Comparison of ENCODE assay signal across 19 cellular contexts in the genomic region with DNA sequence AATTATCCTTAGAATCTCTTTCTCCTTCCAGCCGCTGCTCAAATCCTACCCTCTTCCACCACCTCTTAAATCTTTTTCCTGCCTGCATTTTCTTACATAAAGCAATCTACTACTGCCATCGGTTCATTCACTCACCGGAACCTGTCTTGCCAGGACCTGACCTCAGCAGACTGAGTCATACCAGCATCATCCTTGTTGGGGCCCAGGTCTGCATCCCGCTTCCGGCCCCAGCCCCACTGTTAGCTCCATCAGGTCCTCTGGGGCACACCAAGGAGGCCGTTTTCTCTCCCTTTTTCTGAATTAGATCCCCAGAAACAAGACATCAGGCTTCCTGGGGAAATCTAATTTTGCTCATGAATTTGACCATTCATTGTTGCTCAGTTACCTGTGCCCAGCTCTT. TPM values are rescaled to one million over a fixed set of nuclear protein-coding genes. Genes with fewer than 3 reads are reported as not detected.
DNase-seq lines count a peak whose midpoint lies in the region; ATAC-seq, FAIRE-seq and TF ChIP-seq lines count a peak whose summit lies in the region.
"Had no signal": no experiment of that assay in that cellular context is flagged by ENCODE, and none has a peak within 500 bp of the region (broad histone marks: within the 10 kb centered on the region; RNA-seq: fewer than 3 reads in every experiment).

No MANE protein-coding gene starts in this region.

- TF ChIP-seq POLR2A in endothelial cell of umbilical vein (IDR thresholded peaks at IDR 0.05; ENCODE audit: low read depth, low read length) (no peak), Peyer's patch (IDR thresholded peaks at IDR 0.05) (no peak)

- POLR2A ChIA-PET in activated CD4-positive, alpha-beta T cell treated with anti-CD3 and anti-CD28 coated beads for 36 hours (lab: Charles Lee), result no interaction called here
- POLR2A ChIA-PET in endothelial cell of umbilical vein (lab: Charles Lee), result no interaction called here

- no peaks in the 10 kb centered on the region for H3K36me3 Mint-ChIP-seq in activated CD4-positive, alpha-beta T cell treated with anti-CD3 and anti-CD28 coated beads for 36 hours (ENCODE audit: low read depth)

- BruUV-seq in endothelial cell of umbilical vein (replicated peaks; lab: Mats Ljungman, UMichigan), result no TSS peak

- peak overlapping the region; percentile 33 for H2AFZ ChIP-seq in endothelial cell of umbilical vein (ENCODE audit: low read depth, low read length)
- H2AFZ ChIP-seq: hepatocyte had no signal

- no peak for ATAC-seq in activated CD4-positive, alpha-beta T cell treated with anti-CD3 and anti-CD28 coated beads for 36 hours
- ATAC-seq in GM21786 (IDR thresholded peaks at IDR 0.05; ENCODE audit: unreplicated experiment), result no peak

- H3K4me3 Mint-ChIP-seq in activated CD4-positive, alpha-beta T cell treated with anti-CD3 and anti-CD28 coated beads for 36 hours, result no peak overlapping the region

- H3K27ac ChIP-seq in endothelial cell of umbilical vein (ENCODE audit: insufficient read depth, low read depth, low read length) (peak overlapping the region; percentile 5), Peyer's patch (no peak overlapping the region)
- H3K27ac ChIP-seq: hepatocyte, thoracic aorta had no signal

- H3K27me3 ChIP-seq in endothelial cell of umbilical vein (ENCODE audit: control insufficient read depth in 2 of 2, insufficient read depth in 2 of 2, low read length in 2 of 2), result peaks cover 2 to 4% of the 10 kb centered on the region in 2 experiments
- no peaks in the 10 kb centered on the region for H3K27me3 ChIP-seq in Peyer's patch
- H3K27me3 ChIP-seq: hepatocyte had no signal

- H3K79me2 ChIP-seq in endothelial cell of umbilical vein (ENCODE audit: control insufficient read depth, insufficient read depth, low read length), result no peaks in the 10 kb centered on the region
- H3K79me2 ChIP-seq: hepatocyte had no signal

- H3K4me1 ChIP-seq in endothelial cell of umbilical vein (ENCODE audit: control insufficient read depth, extremely low read depth, insufficient read depth, low read length), result peaks cover 2% of the 10 kb centered on the region
- H3K4me1 ChIP-seq in Peyer's patch, result no peaks in the 10 kb centered on the region

- CTCF ChIA-PET in activated CD4-positive, alpha-beta T cell treated with anti-CD3 and anti-CD28 coated beads for 36 hours (lab: Charles Lee), result interaction anchor here (0.6 to 1.6 kb wide), 3 partner anchors 15 to 118 kb away, joined by 3 to 4 read pairs (median 4); no protein-coding TSS in a partner anchor
- CTCF ChIA-PET in endothelial cell of umbilical vein (lab: Charles Lee), result no interaction called here

- H3K27me3 Mint-ChIP-seq in activated CD4-positive, alpha-beta T cell treated with anti-CD3 and anti-CD28 coated beads for 36 hours, result peaks cover 2% of the 10 kb centered on the region

- no peak for TF ChIP-seq CTCF in endothelial cell of umbilical vein (IDR thresholded peaks at IDR 0.05; ENCODE audit: extremely low read depth in 1 of 2, insufficient read depth in 1 of 2, low read depth in 1 of 2, low read length in 2 of 2)
- TF ChIP-seq CTCF in Peyer's patch (IDR thresholded peaks at IDR 0.05), result no peak

- H3K4me3 ChIP-seq in endothelial cell of umbilical vein (replicated peaks in 1 of 3; ENCODE audit: insufficient read depth in 1 of 3, low read depth in 1 of 3, low read length in 3 of 3), result no peak overlapping the region
- H3K4me3 ChIP-seq in Peyer's patch, result no peak overlapping the region
- H3K4me3 ChIP-seq: hepatocyte, thoracic aorta had no signal

- no peaks in the 10 kb centered on the region for H3K4me1 Mint-ChIP-seq in activated CD4-positive, alpha-beta T cell treated with anti-CD3 and anti-CD28 coated beads for 36 hours

- no peaks in the 10 kb centered on the region for H3K9me3 ChIP-seq in endothelial cell of umbilical vein (replicated peaks; ENCODE audit: control insufficient read depth, insufficient read depth, low read length)
- H3K9me3 ChIP-seq in Peyer's patch, result no peaks in the 10 kb centered on the region
- H3K9me3 ChIP-seq: thoracic aorta had no signal

- dilution Hi-C loops in endothelial cell of umbilical vein (cut with MboI; ENCODE audit: extremely low pct_ligation_motif_present, low sequenced_read_pairs), result no loop called here

- no peak overlapping the region for H3K9ac ChIP-seq in endothelial cell of umbilical vein (replicated peaks; ENCODE audit: extremely low read depth, insufficient read depth, low read length)

- no peak for FAIRE-seq in endothelial cell of umbilical vein (lab: Jason Lieb, UNC)
- FAIRE-seq: A204.1, GM12892 had no signal

- H3K9me3 Mint-ChIP-seq in activated CD4-positive, alpha-beta T cell treated with anti-CD3 and anti-CD28 coated beads for 36 hours (ENCODE audit: low read depth), result no peaks in the 10 kb centered on the region

- no peak overlapping the region for H3K27ac Mint-ChIP-seq in activated CD4-positive, alpha-beta T cell treated with anti-CD3 and anti-CD28 coated beads for 36 hours

- no peaks in the 10 kb centered on the region for H4K20me1 ChIP-seq in endothelial cell of umbilical vein (replicated peaks; ENCODE audit: control insufficient read depth, extremely low read depth, insufficient read depth, low read length)

- no peaks in the 10 kb centered on the region for H3K9me1 ChIP-seq in endothelial cell of umbilical vein (replicated peaks; ENCODE audit: control insufficient read depth, extremely low read depth, insufficient read depth, low read length)

- peak; percentile 16 for DNase-seq in activated CD4-positive, alpha-beta T cell treated with anti-CD3 and anti-CD28 coated beads for 36 hours
- DNase-seq in activated CD4-positive, alpha-beta T cell treated with anti-CD3 and anti-CD28 coated beads, Interleukin-2, amount 50 U/mL, for 1 hour, result no peak
- DNase-seq in NOMO-1 treated with DMSO at 0.1 percent for 48 hours (lab: John Stamatoyannopoulos, UW; ENCODE audit: unreplicated experiment), result peak; percentile 37
- peak; percentile 25 for DNase-seq in endothelial cell of umbilical vein (ENCODE audit: low read depth, low spot score)
- peak; percentile 90 for DNase-seq in renal cortical epithelial cell (ENCODE audit: low read depth)
- DNase-seq in Ammon's horn (ENCODE audit: low spot score), result no peak
- DNase-seq in Peyer's patch, result no peak
- DNase-seq: activated CD8-positive, alpha-beta memory T cell treated with anti-CD3 and anti-CD28 coated beads, Interleukin-2, amount 50 U/mL, for 4 hours; amygdala; DMS153; effector CD8-positive, alpha-beta T cell; NCI-H1417 treated with DMSO at 0.1 percent for 48 hours; NCI-H774; T-helper 9 cell had no signal

- no peaks in the 10 kb centered on the region for H3K36me3 ChIP-seq in endothelial cell of umbilical vein (ENCODE audit: control insufficient read depth in 2 of 2, extremely low read depth in 1 of 2, insufficient read depth in 2 of 2, low read length in 2 of 2)
- no peaks in the 10 kb centered on the region for H3K36me3 ChIP-seq in Peyer's patch
- H3K36me3 ChIP-seq: thoracic aorta had no signal

- no peak overlapping the region for H3K4me2 ChIP-seq in endothelial cell of umbilical vein (ENCODE audit: insufficient read depth, low read length)
- H3K4me2 ChIP-seq: hepatocyte had no signal

- intact Hi-C loops in activated CD4-positive, alpha-beta T cell treated with anti-CD3 and anti-CD28 coated beads for 36 hours (cut with DNase I, micrococcal nuclease), result no loop called here
- intact Hi-C loops in endothelial cell of umbilical vein (cut with micrococcal nuclease), result no loop called here

TF ChIP-seq in endothelial cell of umbilical vein, 7 proteins besides CTCF, POLR2A, EP300 and RAD21:
- TF ChIP-seq POLR2AphosphoS5 (IDR thresholded peaks at IDR 0.05; ENCODE audit: insufficient read depth, low read depth, low read length) (peak; percentile 21), FOS (IDR thresholded peaks at IDR 0.05; ENCODE audit: borderline replicate concordance, insufficient read depth, low read length) (peak; percentile 42), EZH2 (IDR thresholded peaks at IDR 0.05; ENCODE audit: borderline replicate concordance, low read depth, low read length, severe bottlenecking) (no peak), GATA2 (IDR thresholded peaks at IDR 0.05; ENCODE audit: insufficient read depth, insufficient read length, low read depth, low read length) (peak; percentile 11), JUN (IDR thresholded peaks at IDR 0.05; ENCODE audit: borderline replicate concordance, insufficient read depth, insufficient read length, low read depth) (no peak)

RNA-seq across cellular contexts. Expression of gene TGFA, which starts 42.7 kb away (rescaled TPM):
- under 1 TPM; 0.07 to 0.18 TPM for total RNA-seq in activated CD4-positive, alpha-beta T cell treated with anti-CD3 and anti-CD28 coated beads for 36 hours
- total RNA-seq in endothelial cell of umbilical vein (0.12 and 0.22 TPM in 2 replicates), renal cortical epithelial cell (91.7 and 150 TPM in 2 replicates), Peyer's patch (10 to 100 TPM in 3 of 4 donors, 1 to 10 TPM in 1; 2.5 to 51.6 (median 37.9) TPM)
- 0.19 and 0.32 TPM in 2 replicates for polyA plus RNA-seq in endothelial cell of umbilical vein
- 0.17 and 0.21 TPM in 2 replicates for polyA plus RNA-seq in endothelial cell of umbilical vein (2011; cell fraction: cytosol; rRNA removed)
- 0.21 and 0.25 TPM in 2 replicates for polyA plus RNA-seq in endothelial cell of umbilical vein (2011; cell fraction: nucleus; rRNA removed)
- polyA plus RNA-seq in endothelial cell of umbilical vein (2012), result 0.31 and 0.59 TPM in 2 replicates
- 0.06 and 0.32 TPM in 2 replicates for polyA minus RNA-seq in endothelial cell of umbilical vein
- polyA minus RNA-seq in endothelial cell of umbilical vein (2011; cell fraction: cytosol; rRNA and poly(A)+ RNA removed), result 6.0 TPM
- polyA minus RNA-seq in endothelial cell of umbilical vein (2011; cell fraction: nucleus; rRNA and poly(A)+ RNA removed), result 0.29 and 0.38 TPM in 2 replicates

Comparison
In these comparisons a context has a peak if more than half of its experiments do, and no peak if none do; other contexts are left out.
1. DNase-seq: peak in activated CD4-positive, alpha-beta T cell treated with anti-CD3 and anti-CD28 coated beads for 36 hours (single experiment), NOMO-1 treated with DMSO at 0.1 percent for 48 hours (single experiment), endothelial cell of umbilical vein (single experiment) and renal cortical epithelial cell (single experiment); none in activated CD4-positive, alpha-beta T cell treated with anti-CD3 and anti-CD28 coated beads, Interleukin-2, amount 50 U/mL, for 1 hour (single experiment), Ammon's horn (single experiment) and Peyer's patch (0 of 3).